In genomic region chr1:111660204-111661150, GRCh38 we compare ENCODE assay signal across 12 cellular contexts. TPM values are rescaled to one million over a fixed set of nuclear protein-coding genes. Genes with fewer than 3 reads are reported as not detected.
DNase-seq lines count a peak whose midpoint lies in the region; ATAC-seq and TF ChIP-seq lines count a peak whose summit lies in the region.
"Had no signal": no experiment of that assay in that cellular context is flagged by ENCODE, and none has a peak within 500 bp of the region (broad histone marks: within the 10 kb centered on the region; RNA-seq: fewer than 3 reads in every experiment).

No MANE protein-coding gene starts in this region.

- H3F3A ChIP-seq in GM23338 (replicated peaks; ENCODE audit: low read depth), result no peaks in the 10 kb centered on the region

- TF ChIP-seq POLR2A in Peyer's patch (IDR thresholded peaks at IDR 0.05), result no peak

- peaks cover 19% of the 10 kb centered on the region for H3K4me1 Mint-ChIP-seq in GM23338
- peaks cover 45% of the 10 kb centered on the region for H3K4me1 Mint-ChIP-seq in stimulated activated memory B cell treated with anti-CD40 and anti-IgM and Interleukin-4, amounts not matched to agents 10 μg/mL and 1 μg/mL and 100 μg/mL, for 72 hours

- no peak overlapping the region for H3K4me3 Mint-ChIP-seq in GM23338
- no peak overlapping the region for H3K4me3 Mint-ChIP-seq in stimulated activated memory B cell treated with anti-CD40 and anti-IgM and Interleukin-4, amounts not matched to agents 10 μg/mL and 1 μg/mL and 100 μg/mL, for 72 hours
- H3K4me3 Mint-ChIP-seq: natural killer cell had no signal

- H3K9me3 Mint-ChIP-seq in GM23338, result no peaks in the 10 kb centered on the region
- H3K9me3 Mint-ChIP-seq in stimulated activated memory B cell treated with anti-CD40 and anti-IgM and Interleukin-4, amounts not matched to agents 10 μg/mL and 1 μg/mL and 100 μg/mL, for 72 hours, result no peaks in the 10 kb centered on the region
- H3K9me3 Mint-ChIP-seq: natural killer cell had no signal

- no peaks in the 10 kb centered on the region for H3K9me2 ChIP-seq in GM23338 (ENCODE audit: insufficient read depth)

- H3K27me3 ChIP-seq in GM23338 (ENCODE audit: insufficient read depth) (no peaks in the 10 kb centered on the region), Peyer's patch (no peaks in the 10 kb centered on the region), aorta (ENCODE audit: control insufficient read depth in 1 of 2, insufficient read depth in 2 of 2, low read length in 1 of 2) (no peaks in the 10 kb centered on the region), dorsolateral prefrontal cortex (no peaks in the 10 kb centered on the region)
- H3K27me3 ChIP-seq: heart right ventricle had no signal

- H3K9me3 ChIP-seq in Peyer's patch (no peaks in the 10 kb centered on the region), aorta (ENCODE audit: control insufficient read depth, low read length) (no peaks in the 10 kb centered on the region)
- H3K9me3 ChIP-seq: heart right ventricle, thoracic aorta had no signal

- peaks cover 18% of the 10 kb centered on the region for H4K20me1 ChIP-seq in GM23338 (replicated peaks; ENCODE audit: insufficient read depth)

- no peaks in the 10 kb centered on the region for H3K27me3 Mint-ChIP-seq in GM23338 (ENCODE audit: insufficient read depth, low read depth, poor library complexity)
- no peaks in the 10 kb centered on the region for H3K27me3 Mint-ChIP-seq in stimulated activated memory B cell treated with anti-CD40 and anti-IgM and Interleukin-4, amounts not matched to agents 10 μg/mL and 1 μg/mL and 100 μg/mL, for 72 hours

- TF ChIP-seq CTCF in GM23338 (conservative IDR thresholded peaks at IDR 0.05; ENCODE audit: low read depth in 2 of 2) (no peak), Peyer's patch (IDR thresholded peaks at IDR 0.05) (no peak), dorsolateral prefrontal cortex (IDR thresholded peaks at IDR 0.05 in 54 of 56, conservative IDR thresholded peaks at IDR 0.05 in 2 of 56; ENCODE audit: low read depth in 1 of 56, partially characterized antibody in 56 of 56) (no peak)

- H3K27ac ChIP-seq in GM23338 (ENCODE audit: low read depth) (peak overlapping the region; percentile 10; the same call in 1 of the 2 replicates), Peyer's patch (peak overlapping the region in 3 of 4 donors; percentile 17 to 38 (median 24)), aorta (ENCODE audit: low read depth in 1 of 2, low read length in 2 of 2) (no peak overlapping the region), dorsolateral prefrontal cortex (peak overlapping the region in 17 of 59 donors; percentile 1 to 62 (median 19))
- H3K27ac ChIP-seq: thoracic aorta had no signal

- H3K4me3 ChIP-seq in GM23338 (no peak overlapping the region), Peyer's patch (no peak overlapping the region), aorta (ENCODE audit: low read length in 2 of 2) (no peak overlapping the region), dorsolateral prefrontal cortex (no peak overlapping the region)
- H3K4me3 ChIP-seq: heart right ventricle, thoracic aorta had no signal

- peaks cover 33% of the 10 kb centered on the region for H3K4me1 ChIP-seq in GM23338 (ENCODE audit: insufficient read depth)
- peaks cover 3 to 51% (median 14%) of the 10 kb centered on the region in 4 donors for H3K4me1 ChIP-seq in Peyer's patch
- peaks cover 0 to 5% of the 10 kb centered on the region in 2 donors for H3K4me1 ChIP-seq in aorta (ENCODE audit: control insufficient read depth in 1 of 2, insufficient read depth in 2 of 2, low read length in 2 of 2)

- WGBS in aorta, 2 donors, result 53 to 59% methylated on average over 5 of the region's 5 CpGs

- H3K36me3 Mint-ChIP-seq in GM23338 (ENCODE audit: low read depth), result no peaks in the 10 kb centered on the region
- peaks cover 18% of the 10 kb centered on the region for H3K36me3 Mint-ChIP-seq in stimulated activated memory B cell treated with anti-CD40 and anti-IgM and Interleukin-4, amounts not matched to agents 10 μg/mL and 1 μg/mL and 100 μg/mL, for 72 hours
- H3K36me3 Mint-ChIP-seq: natural killer cell had no signal

- intact Hi-C loops in aorta (cut with DNase I) (loop anchor here in 1 of 2 donors (5.0 kb wide), 1 partner anchor 38 kb away; no protein-coding TSS in a partner anchor), dorsolateral prefrontal cortex (cut with DNase I) (no loop called here)

- DNase-seq in GM23338 (ENCODE audit: low spot score) (no peak), Peyer's patch (no peak), fibroblast of peridontal ligament (ENCODE audit: extremely low read depth) (peak; percentile 38), DMS79 (lab: John Stamatoyannopoulos, UW) (no peak), NCI-H2171 treated with DMSO at 0.1 percent for 48 hours (lab: John Stamatoyannopoulos, UW) (no peak), aorta (no peak), dorsolateral prefrontal cortex (no peak)
- DNase-seq: heart right ventricle; natural killer cell; stimulated activated CD4-positive, alpha-beta T cell treated with anti-CD3 and anti-CD28 coated beads, Interleukin-1b, Interleukin-23, amount 100 ng/mL, for 48 hours had no signal

- ATAC-seq in GM23338 (no peak), aorta (ENCODE audit: low FRiP score) (no peak)
- ATAC-seq in stimulated activated memory B cell treated with anti-CD40 and anti-IgM and Interleukin-4, amounts not matched to agents 10 μg/mL and 1 μg/mL and 100 μg/mL, for 72 hours, result peak; percentile 55

- H3K79me2 ChIP-seq in GM23338 (replicated peaks; ENCODE audit: insufficient read depth), result peaks cover 74% of the 10 kb centered on the region

- H3K4me2 ChIP-seq in GM23338, result no peak overlapping the region

- H2AFZ ChIP-seq in GM23338, result no peak overlapping the region

- H3K27ac Mint-ChIP-seq in GM23338, result no peak overlapping the region
- H3K27ac Mint-ChIP-seq in stimulated activated memory B cell treated with anti-CD40 and anti-IgM and Interleukin-4, amounts not matched to agents 10 μg/mL and 1 μg/mL and 100 μg/mL, for 72 hours, result no peak overlapping the region
- H3K27ac Mint-ChIP-seq: natural killer cell had no signal

- no peaks in the 10 kb centered on the region for H3K36me3 ChIP-seq in GM23338 (ENCODE audit: insufficient read depth)
- no peaks in the 10 kb centered on the region for H3K36me3 ChIP-seq in Peyer's patch
- no peaks in the 10 kb centered on the region for H3K36me3 ChIP-seq in aorta (ENCODE audit: control insufficient read depth in 1 of 2, insufficient read depth in 2 of 2, low read length in 1 of 2)
- H3K36me3 ChIP-seq: heart right ventricle, thoracic aorta had no signal

TF ChIP-seq in GM23338, 12 proteins besides CTCF, POLR2A, EP300 and RAD21 (continues in another document):
- TF ChIP-seq EZH2 (IDR thresholded peaks at IDR 0.05; ENCODE audit: low read depth, unreplicated experiment) (no peak), ETS1 (IDR thresholded peaks at IDR 0.05) (no peak), ZNF114 (CRISPR knock-in tag; IDR thresholded peaks at IDR 0.05) (no peak), ZNF331 (CRISPR knock-in tag; IDR thresholded peaks at IDR 0.05; ENCODE audit: low read depth) (no peak), CREB1 (CRISPR knock-in tag; IDR thresholded peaks at IDR 0.05; ENCODE audit: low read depth) (no peak), JUNB (IDR thresholded peaks at IDR 0.05; ENCODE audit: unreplicated experiment) (no peak)
- TF ChIP-seq, protein P1, sequence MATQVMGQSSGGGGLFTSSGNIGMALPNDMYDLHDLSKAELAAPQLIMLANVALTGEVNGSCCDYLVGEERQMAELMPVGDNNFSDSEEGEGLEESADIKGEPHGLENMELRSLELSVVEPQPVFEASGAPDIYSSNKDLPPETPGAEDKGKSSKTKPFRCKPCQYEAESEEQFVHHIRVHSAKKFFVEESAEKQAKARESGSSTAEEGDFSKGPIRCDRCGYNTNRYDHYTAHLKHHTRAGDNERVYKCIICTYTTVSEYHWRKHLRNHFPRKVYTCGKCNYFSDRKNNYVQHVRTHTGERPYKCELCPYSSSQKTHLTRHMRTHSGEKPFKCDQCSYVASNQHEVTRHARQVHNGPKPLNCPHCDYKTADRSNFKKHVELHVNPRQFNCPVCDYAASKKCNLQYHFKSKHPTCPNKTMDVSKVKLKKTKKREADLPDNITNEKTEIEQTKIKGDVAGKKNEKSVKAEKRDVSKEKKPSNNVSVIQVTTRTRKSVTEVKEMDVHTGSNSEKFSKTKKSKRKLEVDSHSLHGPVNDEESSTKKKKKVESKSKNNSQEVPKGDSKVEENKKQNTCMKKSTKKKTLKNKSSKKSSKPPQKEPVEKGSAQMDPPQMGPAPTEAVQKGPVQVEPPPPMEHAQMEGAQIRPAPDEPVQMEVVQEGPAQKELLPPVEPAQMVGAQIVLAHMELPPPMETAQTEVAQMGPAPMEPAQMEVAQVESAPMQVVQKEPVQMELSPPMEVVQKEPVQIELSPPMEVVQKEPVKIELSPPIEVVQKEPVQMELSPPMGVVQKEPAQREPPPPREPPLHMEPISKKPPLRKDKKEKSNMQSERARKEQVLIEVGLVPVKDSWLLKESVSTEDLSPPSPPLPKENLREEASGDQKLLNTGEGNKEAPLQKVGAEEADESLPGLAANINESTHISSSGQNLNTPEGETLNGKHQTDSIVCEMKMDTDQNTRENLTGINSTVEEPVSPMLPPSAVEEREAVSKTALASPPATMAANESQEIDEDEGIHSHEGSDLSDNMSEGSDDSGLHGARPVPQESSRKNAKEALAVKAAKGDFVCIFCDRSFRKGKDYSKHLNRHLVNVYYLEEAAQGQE (IDR thresholded peaks at IDR 0.05; ENCODE audit: unreplicated experiment), result no peak

RNA-seq across cellular contexts. Expression of gene RAP1A, which starts 40.9 kb away (rescaled TPM):
- 16.2 and 23.3 TPM in 2 replicates for total RNA-seq in GM23338 (2014; rRNA removed; shearing (Covaris generic))
- polyA plus RNA-seq in GM23338 (2016; fragmentation: Nextera tagmentation; extraction: Ambion mirVana) (23.0 and 28.1 TPM in 2 replicates), aorta (100 to 1,000 TPM; 108 to 318 TPM)
- total RNA-seq in Peyer's patch (10 to 100 TPM; 16.5 to 66.0 (median 46.2) TPM), aorta (100 to 1,000 TPM; 125 to 174 TPM), dorsolateral prefrontal cortex (10 to 100 TPM; 40.2 to 95.0 (median 58.6) TPM)

Comparison
In these comparisons a context has a peak if more than half of its experiments do, and no peak if none do; other contexts are left out.
1. H3K27ac ChIP-seq: peak in GM23338 (single experiment) and Peyer's patch (3 of 4); none in aorta (0 of 2).